Comparison of ENCODE assay signal across 1 cellular context in the genomic region with DNA sequence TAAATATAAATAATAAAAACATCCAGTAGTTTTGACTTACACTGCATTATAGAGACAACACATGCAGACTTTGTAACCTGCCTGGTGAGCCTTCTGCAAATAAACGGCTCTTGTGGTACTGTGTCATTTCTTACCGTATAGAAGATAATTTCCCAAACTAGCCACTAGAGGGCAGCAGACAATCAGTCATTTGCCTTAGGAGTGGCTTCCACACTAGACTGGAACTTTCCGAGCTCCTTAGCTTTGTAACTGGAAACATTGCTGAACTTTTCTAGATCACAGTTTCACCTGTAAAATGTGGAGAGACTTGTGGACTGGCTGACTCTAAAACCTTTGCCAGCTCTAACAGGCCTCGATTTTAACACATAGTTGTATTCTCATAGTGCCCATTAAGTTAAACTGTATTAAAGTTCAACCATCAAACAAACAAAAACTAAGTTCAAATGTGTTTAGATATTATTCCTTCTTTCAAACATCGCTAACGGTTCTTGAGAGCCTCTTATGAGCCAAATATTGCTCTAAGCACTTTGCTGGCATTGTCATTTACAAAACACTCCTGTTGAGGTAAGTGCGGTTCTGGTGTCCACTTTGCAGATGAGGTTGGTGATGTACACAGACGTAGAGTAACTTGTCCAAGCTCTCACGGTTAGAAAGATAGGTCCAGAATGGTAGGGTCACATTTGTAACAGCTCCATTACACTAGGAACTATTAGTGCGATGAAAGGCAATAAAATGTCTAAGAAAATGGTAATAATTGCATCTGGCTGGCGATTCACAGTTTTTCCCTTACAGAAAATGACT.
TF ChIP-seq lines count a peak whose summit lies in the region.

No MANE protein-coding gene starts in this region.

TF ChIP-seq in GM12878, 131 proteins besides CTCF, POLR2A, EP300 and RAD21 (continued from another document):
- TF ChIP-seq, protein P1, sequence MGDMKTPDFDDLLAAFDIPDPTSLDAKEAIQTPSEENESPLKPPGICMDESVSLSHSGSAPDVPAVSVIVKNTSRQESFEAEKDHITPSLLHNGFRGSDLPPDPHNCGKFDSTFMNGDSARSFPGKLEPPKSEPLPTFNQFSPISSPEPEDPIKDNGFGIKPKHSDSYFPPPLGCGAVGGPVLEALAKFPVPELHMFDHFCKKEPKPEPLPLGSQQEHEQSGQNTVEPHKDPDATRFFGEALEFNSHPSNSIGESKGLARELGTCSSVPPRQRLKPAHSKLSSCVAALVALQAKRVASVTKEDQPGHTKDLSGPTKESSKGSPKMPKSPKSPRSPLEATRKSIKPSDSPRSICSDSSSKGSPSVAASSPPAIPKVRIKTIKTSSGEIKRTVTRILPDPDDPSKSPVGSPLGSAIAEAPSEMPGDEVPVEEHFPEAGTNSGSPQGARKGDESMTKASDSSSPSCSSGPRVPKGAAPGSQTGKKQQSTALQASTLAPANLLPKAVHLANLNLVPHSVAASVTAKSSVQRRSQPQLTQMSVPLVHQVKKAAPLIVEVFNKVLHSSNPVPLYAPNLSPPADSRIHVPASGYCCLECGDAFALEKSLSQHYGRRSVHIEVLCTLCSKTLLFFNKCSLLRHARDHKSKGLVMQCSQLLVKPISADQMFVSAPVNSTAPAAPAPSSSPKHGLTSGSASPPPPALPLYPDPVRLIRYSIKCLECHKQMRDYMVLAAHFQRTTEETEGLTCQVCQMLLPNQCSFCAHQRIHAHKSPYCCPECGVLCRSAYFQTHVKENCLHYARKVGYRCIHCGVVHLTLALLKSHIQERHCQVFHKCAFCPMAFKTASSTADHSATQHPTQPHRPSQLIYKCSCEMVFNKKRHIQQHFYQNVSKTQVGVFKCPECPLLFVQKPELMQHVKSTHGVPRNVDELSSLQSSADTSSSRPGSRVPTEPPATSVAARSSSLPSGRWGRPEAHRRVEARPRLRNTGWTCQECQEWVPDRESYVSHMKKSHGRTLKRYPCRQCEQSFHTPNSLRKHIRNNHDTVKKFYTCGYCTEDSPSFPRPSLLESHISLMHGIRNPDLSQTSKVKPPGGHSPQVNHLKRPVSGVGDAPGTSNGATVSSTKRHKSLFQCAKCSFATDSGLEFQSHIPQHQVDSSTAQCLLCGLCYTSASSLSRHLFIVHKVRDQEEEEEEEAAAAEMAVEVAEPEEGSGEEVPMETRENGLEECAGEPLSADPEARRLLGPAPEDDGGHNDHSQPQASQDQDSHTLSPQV (IDR thresholded peaks at IDR 0.05) = no peak
- TF ChIP-seq, protein P2, sequence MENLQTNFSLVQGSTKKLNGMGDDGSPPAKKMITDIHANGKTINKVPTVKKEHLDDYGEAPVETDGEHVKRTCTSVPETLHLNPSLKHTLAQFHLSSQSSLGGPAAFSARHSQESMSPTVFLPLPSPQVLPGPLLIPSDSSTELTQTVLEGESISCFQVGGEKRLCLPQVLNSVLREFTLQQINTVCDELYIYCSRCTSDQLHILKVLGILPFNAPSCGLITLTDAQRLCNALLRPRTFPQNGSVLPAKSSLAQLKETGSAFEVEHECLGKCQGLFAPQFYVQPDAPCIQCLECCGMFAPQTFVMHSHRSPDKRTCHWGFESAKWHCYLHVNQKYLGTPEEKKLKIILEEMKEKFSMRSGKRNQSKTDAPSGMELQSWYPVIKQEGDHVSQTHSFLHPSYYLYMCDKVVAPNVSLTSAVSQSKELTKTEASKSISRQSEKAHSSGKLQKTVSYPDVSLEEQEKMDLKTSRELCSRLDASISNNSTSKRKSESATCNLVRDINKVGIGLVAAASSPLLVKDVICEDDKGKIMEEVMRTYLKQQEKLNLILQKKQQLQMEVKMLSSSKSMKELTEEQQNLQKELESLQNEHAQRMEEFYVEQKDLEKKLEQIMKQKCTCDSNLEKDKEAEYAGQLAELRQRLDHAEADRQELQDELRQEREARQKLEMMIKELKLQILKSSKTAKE (IDR thresholded peaks at IDR 0.05; ENCODE audit: low read depth, poor library complexity, severe bottlenecking) = peak; percentile 49
- no peak for TF ChIP-seq ASH2L (IDR thresholded peaks at IDR 0.05; ENCODE audit: borderline replicate concordance, low read depth)
- 0 out of 2 replicates have a peak, but pooled peaks have one; percentile 31 for TF ChIP-seq YY1 (IDR thresholded peaks at IDR 0.05; ENCODE audit: low read depth, low read length)
- peak; percentile 27; the same call in 1 of the 2 replicates for TF ChIP-seq RB1 (IDR thresholded peaks at IDR 0.05; ENCODE audit: borderline replicate concordance)
